In genomic region chr16:30354423-30355143, GRCh38 we compare ENCODE assay signal across 7 cellular contexts. TPM values are rescaled to one million over a fixed set of nuclear protein-coding genes. Genes with fewer than 3 reads are reported as not detected.
DNase-seq lines count a peak whose midpoint lies in the region; ATAC-seq lines count a peak whose summit lies in the region.

No MANE protein-coding gene starts in this region.

- H3K9ac ChIP-seq in adipocyte (ENCODE audit: low read length), result peak overlapping the region; percentile 90

- peaks cover 47% of the 10 kb centered on the region for H3K36me3 ChIP-seq in adipocyte (ENCODE audit: control insufficient read depth, insufficient read depth, low read length, severe bottlenecking)

- H3K4me1 Mint-ChIP-seq in stimulated activated naive CD8-positive, alpha-beta T cell treated with anti-CD3 and anti-CD28 coated beads, Interleukin-15, Interleukin-2, amounts not matched to agents 100 ng/mL and 50 ng/mL, for 24 hours (ENCODE audit: low read depth), result peaks cover 59% of the 10 kb centered on the region

- peaks cover 57% of the 10 kb centered on the region for H3K4me1 ChIP-seq in adipocyte (ENCODE audit: control insufficient read depth, insufficient read depth, low read length)

- no peaks in the 10 kb centered on the region for H3K27me3 ChIP-seq in adipocyte (replicated peaks; ENCODE audit: control insufficient read depth, insufficient read depth, low read length)

- H3K27ac Mint-ChIP-seq in stimulated activated naive CD8-positive, alpha-beta T cell treated with anti-CD3 and anti-CD28 coated beads, Interleukin-15, Interleukin-2, amounts not matched to agents 100 ng/mL and 50 ng/mL, for 24 hours, result peak overlapping the region; percentile 94

- H3K9me3 Mint-ChIP-seq in stimulated activated naive CD8-positive, alpha-beta T cell treated with anti-CD3 and anti-CD28 coated beads, Interleukin-15, Interleukin-2, amounts not matched to agents 100 ng/mL and 50 ng/mL, for 24 hours, result no peaks in the 10 kb centered on the region

- peak overlapping the region; percentile 95 for H3K4me3 Mint-ChIP-seq in stimulated activated naive CD8-positive, alpha-beta T cell treated with anti-CD3 and anti-CD28 coated beads, Interleukin-15, Interleukin-2, amounts not matched to agents 100 ng/mL and 50 ng/mL, for 24 hours

- H3K27me3 Mint-ChIP-seq in stimulated activated naive CD8-positive, alpha-beta T cell treated with anti-CD3 and anti-CD28 coated beads, Interleukin-15, Interleukin-2, amounts not matched to agents 100 ng/mL and 50 ng/mL, for 24 hours, result no peaks in the 10 kb centered on the region

- H3K4me3 ChIP-seq in adipocyte (ENCODE audit: low read length), result peak overlapping the region; percentile 87

- DNase-seq in adipocyte (ENCODE audit: low read depth), result peak; percentile 49
- peak; percentile 48 for DNase-seq in iPS-NIHi7 (ENCODE audit: extremely low spot score)
- no peak for DNase-seq in A172 (ENCODE audit: low spot score)
- no peak for DNase-seq in NCI-H1694 (lab: John Stamatoyannopoulos, UW)

- H3K9me3 ChIP-seq in adipocyte (ENCODE audit: control insufficient read depth, low read length), result no peaks in the 10 kb centered on the region

- peaks cover 45% of the 10 kb centered on the region for H3K36me3 Mint-ChIP-seq in stimulated activated naive CD8-positive, alpha-beta T cell treated with anti-CD3 and anti-CD28 coated beads, Interleukin-15, Interleukin-2, amounts not matched to agents 100 ng/mL and 50 ng/mL, for 24 hours (ENCODE audit: low read depth)

- ATAC-seq in GM18907 (IDR thresholded peaks at IDR 0.05; ENCODE audit: unreplicated experiment), result peak; percentile 19
- peak; percentile 9 for ATAC-seq in HG03175 (IDR thresholded peaks at IDR 0.05; ENCODE audit: unreplicated experiment)

RNA-seq across cellular contexts. Expression of gene CD2BP2, which starts 0.5 kb away (rescaled TPM):
- total RNA-seq in A172 (2014; rRNA removed; shearing (Covaris generic)), result 87.1 and 116 TPM in 2 replicates

RNA-seq across cellular contexts. Expression of gene TBC1D10B, which starts 15.7 kb away (rescaled TPM):
- 47.0 and 55.6 TPM in 2 replicates for total RNA-seq in A172 (2014; rRNA removed; shearing (Covaris generic))

RNA-seq across cellular contexts. Expression of gene MYL11, which starts 20.0 kb away (rescaled TPM):
- total RNA-seq in A172 (2014; rRNA removed; shearing (Covaris generic)), result not detected in 2 replicates

RNA-seq across cellular contexts. Expression of gene SEPTIN1, which starts 27.8 kb away (rescaled TPM):
- not detected in 2 replicates for total RNA-seq in A172 (2014; rRNA removed; shearing (Covaris generic))

RNA-seq across cellular contexts. Expression of gene ZNF48, which starts 40.6 kb away (rescaled TPM):
- 19.1 and 20.7 TPM in 2 replicates for total RNA-seq in A172 (2014; rRNA removed; shearing (Covaris generic))

Comparison
In these comparisons a context has a peak if more than half of its experiments do, and no peak if none do; other contexts are left out.
1. DNase-seq: peak in adipocyte (single experiment) and iPS-NIHi7 (single experiment); none in A172 (single experiment) and NCI-H1694 (single experiment).